19 cellular contexts compared by ENCODE assay signal in genomic region chr11:76638267-76639197, GRCh38. TPM values are rescaled to one million over a fixed set of nuclear protein-coding genes. Genes with fewer than 3 reads are reported as not detected.
A peak's percentile ranks its signal among the peaks of the same experiment; 100 is the strongest.
DNase-seq lines count a peak whose midpoint lies in the region; ATAC-seq, FAIRE-seq and TF ChIP-seq lines count a peak whose summit lies in the region.
"Had no signal": no experiment of that assay in that cellular context is flagged by ENCODE, and none has a peak within 500 bp of the region (broad histone marks: within the 10 kb centered on the region; RNA-seq: fewer than 3 reads in every experiment).

No MANE protein-coding gene starts in this region.

- ATAC-seq in activated naive CD4-positive, alpha-beta T cell treated with anti-CD3 and anti-CD28 coated beads, Interleukin-2, amount 50 U/mL, for 72 hours = no peak
- ATAC-seq in HepG2 (0 out of 3 replicates have a peak, but pooled peaks have one; percentile 31), upper lobe of left lung (ENCODE audit: low FRiP score in 2 of 2) (no peak), SK-N-SH treated with all-trans-retinoic acid at 6 μM for 48 hours (no peak), GM18858 (IDR thresholded peaks at IDR 0.05; ENCODE audit: unreplicated experiment) (no peak)
- ATAC-seq: left colon had no signal

- no peak overlapping the region for H3K4me2 ChIP-seq in HepG2 (ENCODE audit: low read depth, low read length)

- in situ Hi-C loops in HepG2 (cut with HindIII; ENCODE audit: extremely low pct_ligation_motif_present, low pct_unique_long_range_greater_than_20kb) = no loop called here

- H3K4me3 Mint-ChIP-seq in activated naive CD4-positive, alpha-beta T cell treated with anti-CD3 and anti-CD28 coated beads, Interleukin-2, amount 10 ng/mL, durations not matched to agents 7 days and 5 days = no peak overlapping the region
- H3K4me3 Mint-ChIP-seq: activated CD4-positive, alpha-beta T cell treated with anti-CD3 and anti-CD28 coated beads, Interleukin-2, amount 10 ng/mL, durations not matched to agents 24 days and 14 days; activated naive CD4-positive, alpha-beta T cell treated with anti-CD3 and anti-CD28 coated beads for 36 hours had no signal

- DNase-seq in activated naive CD4-positive, alpha-beta T cell treated with anti-CD3 and anti-CD28 coated beads, Interleukin-2, amount 10 ng/mL, durations not matched to agents 7 days and 5 days = peak; percentile 12
- DNase-seq in activated naive CD4-positive, alpha-beta T cell treated with anti-CD3 and anti-CD28 coated beads, Interleukin-2, amount 50 U/mL, for 72 hours (ENCODE audit: low spot score in 2 of 2) = no peak
- DNase-seq in Peyer's patch = peak; percentile 3 to 30 (median 16)
- DNase-seq in HepG2 (ENCODE audit: low spot score) = no peak
- DNase-seq in upper lobe of left lung = no peak
- no peak for DNase-seq in SW 1271 (lab: John Stamatoyannopoulos, UW)
- DNase-seq: activated CD4-positive, alpha-beta T cell treated with anti-CD3 and anti-CD28 coated beads, Interleukin-2, amount 10 ng/mL, durations not matched to agents 24 days and 14 days; activated naive CD4-positive, alpha-beta T cell treated with anti-CD3 and anti-CD28 coated beads for 36 hours; activated T-cell treated with anti-CD3 and anti-CD28 coated beads for 4 hours; NCI-H1417 treated with DMSO at 0.1 percent for 48 hours; stimulated activated CD4-positive, alpha-beta T cell treated with anti-CD3 and anti-CD28 coated beads, Interleukin-4, amount 100 ng/mL, for 24 hours had no signal

- no peaks in the 10 kb centered on the region for H3K9me3 Mint-ChIP-seq in activated naive CD4-positive, alpha-beta T cell treated with anti-CD3 and anti-CD28 coated beads, Interleukin-2, amount 10 ng/mL, durations not matched to agents 7 days and 5 days
- no peaks in the 10 kb centered on the region for H3K9me3 Mint-ChIP-seq in activated naive CD4-positive, alpha-beta T cell treated with anti-CD3 and anti-CD28 coated beads, Interleukin-2, amount 50 U/mL, for 72 hours
- H3K9me3 Mint-ChIP-seq: activated CD4-positive, alpha-beta T cell treated with anti-CD3 and anti-CD28 coated beads, Interleukin-2, amount 10 ng/mL, durations not matched to agents 24 days and 14 days; activated naive CD4-positive, alpha-beta T cell treated with anti-CD3 and anti-CD28 coated beads for 36 hours had no signal

- WGBS in HepG2 (ENCODE audit: low lambda C conversion rate) = 20% methylated on average over 8 of the region's 11 CpGs
- WGBS in upper lobe of left lung, 2 donors = 85 to 93% methylated on average over 11 of the region's 11 CpGs

- H4K20me1 ChIP-seq in HepG2 (ENCODE audit: insufficient read depth, low read length) = no peaks in the 10 kb centered on the region

- no peak for TF ChIP-seq RAD21 in HepG2 (CRISPR knock-in tag; IDR thresholded peaks at IDR 0.05)

- H3K9ac ChIP-seq in HepG2 (ENCODE audit: insufficient read depth, low read depth, low read length) = no peak overlapping the region

- TF ChIP-seq EP300 in HepG2 (IDR thresholded peaks at IDR 0.05; ENCODE audit: low read depth in 2 of 2, low read length in 2 of 2) (no peak), HepG2 (CRISPR knock-in tag; IDR thresholded peaks at IDR 0.05; ENCODE audit: borderline replicate concordance) (no peak), upper lobe of left lung (IDR thresholded peaks at IDR 0.05) (no peak)

- no peaks in the 10 kb centered on the region for H3K36me3 ChIP-seq in Peyer's patch
- no peaks in the 10 kb centered on the region for H3K36me3 ChIP-seq in HepG2 (replicated peaks in 1 of 2; ENCODE audit: control insufficient read depth in 1 of 2, insufficient read depth in 2 of 2, low read length in 2 of 2)
- H3K36me3 ChIP-seq in upper lobe of left lung = no peaks in the 10 kb centered on the region

- peaks cover 8% of the 10 kb centered on the region for H3K4me1 Mint-ChIP-seq in activated naive CD4-positive, alpha-beta T cell treated with anti-CD3 and anti-CD28 coated beads, Interleukin-2, amount 10 ng/mL, durations not matched to agents 7 days and 5 days

- CTCF ChIA-PET in activated naive CD4-positive, alpha-beta T cell treated with anti-CD3 and anti-CD28 coated beads, Interleukin-2, amount 10 ng/mL, durations not matched to agents 7 days and 5 days (lab: Charles Lee) = no interaction called here
- CTCF ChIA-PET in HepG2 (lab: Yijun Ruan, JAX; ENCODE audit: low intra/inter-chr PET ratio, low total read pairs) = no interaction called here

- no peaks in the 10 kb centered on the region for H3K36me3 Mint-ChIP-seq in activated naive CD4-positive, alpha-beta T cell treated with anti-CD3 and anti-CD28 coated beads, Interleukin-2, amount 10 ng/mL, durations not matched to agents 7 days and 5 days
- no peaks in the 10 kb centered on the region for H3K36me3 Mint-ChIP-seq in activated naive CD4-positive, alpha-beta T cell treated with anti-CD3 and anti-CD28 coated beads, Interleukin-2, amount 50 U/mL, for 72 hours

- H3K27ac ChIP-seq in Peyer's patch (no peak overlapping the region), HepG2 (ENCODE audit: extremely low read length, insufficient read depth, low read length) (no peak overlapping the region), upper lobe of left lung (peak overlapping the region; percentile 7 to 85 (median 42))
- H3K27ac ChIP-seq: C4-2B had no signal

- H3K27me3 ChIP-seq in Peyer's patch (no peaks in the 10 kb centered on the region), HepG2 (ENCODE audit: control insufficient read depth in 1 of 2, insufficient read depth in 2 of 2, low read length in 2 of 2) (peaks cover 6 to 52% of the 10 kb centered on the region in 2 experiments), upper lobe of left lung (no peaks in the 10 kb centered on the region)

- H3K4me1 ChIP-seq in Peyer's patch = peaks cover 0 to 16% (median 2%) of the 10 kb centered on the region in 4 donors
- no peaks in the 10 kb centered on the region for H3K4me1 ChIP-seq in HepG2 (ENCODE audit: insufficient read depth, low read length)
- H3K4me1 ChIP-seq in upper lobe of left lung = peaks cover 18 to 26% (median 25%) of the 10 kb centered on the region in 4 donors

- H3K27me3 Mint-ChIP-seq in activated naive CD4-positive, alpha-beta T cell treated with anti-CD3 and anti-CD28 coated beads, Interleukin-2, amount 10 ng/mL, durations not matched to agents 7 days and 5 days = peaks cover 72% of the 10 kb centered on the region

- intact Hi-C loops in HepG2 (cut with micrococcal nuclease; ENCODE audit: unreplicated experiment) = no loop called here

- TF ChIP-seq CTCF in Peyer's patch (IDR thresholded peaks at IDR 0.05) = no peak
- TF ChIP-seq CTCF in HepG2 (CRISPR knock-in tag; IDR thresholded peaks at IDR 0.05) = no peak
- no peak for TF ChIP-seq CTCF in upper lobe of left lung (IDR thresholded peaks at IDR 0.05)

- BruUV-seq in HepG2 (replicated peaks; lab: Mats Ljungman, UMichigan) = no TSS peak

- POLR2A ChIA-PET in HepG2 (lab: Yijun Ruan, JAX) = no interaction called here

- H3K4me3 ChIP-seq in Peyer's patch (no peak overlapping the region), HepG2 (replicated peaks in 1 of 3; ENCODE audit: insufficient read depth in 1 of 3, low read depth in 2 of 3, low read length in 3 of 3) (no peak overlapping the region), upper lobe of left lung (no peak overlapping the region)

- no peaks in the 10 kb centered on the region for H3K79me2 ChIP-seq in HepG2 (ENCODE audit: insufficient read depth, low read length)

- H3K27ac Mint-ChIP-seq in activated naive CD4-positive, alpha-beta T cell treated with anti-CD3 and anti-CD28 coated beads, Interleukin-2, amount 10 ng/mL, durations not matched to agents 7 days and 5 days = peak overlapping the region; percentile 29
- H3K27ac Mint-ChIP-seq in activated naive CD4-positive, alpha-beta T cell treated with anti-CD3 and anti-CD28 coated beads, Interleukin-2, amount 50 U/mL, for 72 hours = peak overlapping the region in 1 of 2 donors; percentile 56
- H3K27ac Mint-ChIP-seq: activated CD4-positive, alpha-beta T cell treated with anti-CD3 and anti-CD28 coated beads, Interleukin-2, amount 10 ng/mL, durations not matched to agents 24 days and 14 days; activated naive CD4-positive, alpha-beta T cell treated with anti-CD3 and anti-CD28 coated beads for 36 hours had no signal

- FAIRE-seq in HepG2 (lab: Jason Lieb, UNC) = no peak
- FAIRE-seq: astrocyte, TTC549 had no signal

- H3K9me3 ChIP-seq in Peyer's patch (no peaks in the 10 kb centered on the region), HepG2 (ENCODE audit: low read length) (no peaks in the 10 kb centered on the region), upper lobe of left lung (no peaks in the 10 kb centered on the region)

- no peak overlapping the region for H2AFZ ChIP-seq in HepG2 (ENCODE audit: low read length)

- no peak for TF ChIP-seq POLR2A in Peyer's patch (IDR thresholded peaks at IDR 0.05)
- no peak for TF ChIP-seq POLR2A in HepG2 (IDR thresholded peaks at IDR 0.05; ENCODE audit: insufficient read depth in 1 of 2, low read depth in 2 of 2, low read length in 2 of 2)
- TF ChIP-seq POLR2A in upper lobe of left lung (IDR thresholded peaks at IDR 0.05) = no peak

RNA-seq across cellular contexts. Expression of gene LRRC32, which starts 32.0 kb away (rescaled TPM):
- total RNA-seq in activated naive CD4-positive, alpha-beta T cell treated with anti-CD3 and anti-CD28 coated beads, Interleukin-2, amount 50 U/mL, for 72 hours = under 1 TPM; 0.30 to 0.43 TPM
- total RNA-seq in Peyer's patch (10 to 100 TPM in 3 of 4 donors, 1 to 10 TPM in 1; 4.0 to 36.7 (median 23.0) TPM), HepG2 (2016; rRNA removed; fragmentation: Illumina TruSeq; extraction: Trizol) (not detected in 2 replicates), upper lobe of left lung (100 to 1,000 TPM in 1 of 6 donors, 10 to 100 TPM in 5; 41.3 to 118 (median 60.3) TPM)
- total RNA-seq in HepG2 (2016; cell fraction: cytosol; rRNA removed; fragmentation: Illumina TruSeq; extraction: Trizol; ENCODE audit: low read depth) = not detected in 2 replicates
- total RNA-seq in HepG2 (2016; cell fraction: insoluble cytoplasmic fraction; rRNA removed; fragmentation: Illumina TruSeq; extraction: Trizol) = not detected in 2 replicates
- not detected in 2 replicates for total RNA-seq in HepG2 (2016; cell fraction: membrane; rRNA removed; fragmentation: Illumina TruSeq; extraction: Trizol)
- not detected in 2 replicates for total RNA-seq in HepG2 (2016; cell fraction: nucleus; rRNA removed; fragmentation: Illumina TruSeq; extraction: Trizol)
- polyA plus RNA-seq in HepG2 (2011; rRNA removed) = 0.07 and 0.12 TPM in 2 replicates
- not detected in 2 replicates for polyA plus RNA-seq in HepG2 (2011; cell fraction: cytosol; rRNA removed)
- polyA plus RNA-seq in HepG2 (2011; cell fraction: nucleus; rRNA removed) = 0.03 TPM in 1 of 2 replicates, not detected in the other
- 0.07 TPM in 1 of 2 replicates, not detected in the other for polyA plus RNA-seq in HepG2 (2012)
- polyA plus RNA-seq in HepG2 (2016; cell fraction: cytosol; fragmentation: Illumina TruSeq; extraction: Trizol; ENCODE audit: low read depth) = not detected in 2 replicates
- polyA plus RNA-seq in HepG2 (2016; cell fraction: insoluble cytoplasmic fraction; fragmentation: Illumina TruSeq; extraction: Trizol; ENCODE audit: low read depth) = not detected in 2 replicates
- not detected in 2 replicates for polyA plus RNA-seq in HepG2 (2016; cell fraction: membrane; fragmentation: Illumina TruSeq; extraction: Trizol; ENCODE audit: low read depth)
- polyA plus RNA-seq in HepG2 (2016; cell fraction: nucleus; fragmentation: Illumina TruSeq; extraction: Trizol; ENCODE audit: insufficient read depth, low read depth) = not detected in 2 replicates
- polyA minus RNA-seq in HepG2 (2011; rRNA and poly(A)+ RNA removed; ENCODE audit: low replicate concordance) = 1.6 TPM in 1 of 2 replicates, not detected in the other
- polyA minus RNA-seq in HepG2 (2011; cell fraction: cytosol; rRNA and poly(A)+ RNA removed) = not detected in 2 replicates
- polyA minus RNA-seq in HepG2 (2011; cell fraction: nucleus; rRNA and poly(A)+ RNA removed) = not detected in 2 replicates
- total RNA-seq: A673 had no signal
- polyA plus RNA-seq: neural cell had no signal

Comparison
In these comparisons a context has a peak if more than half of its experiments do, and no peak if none do; other contexts are left out.
1. DNase-seq: peak in activated naive CD4-positive, alpha-beta T cell treated with anti-CD3 and anti-CD28 coated beads, Interleukin-2, amount 10 ng/mL, durations not matched to agents 7 days and 5 days (single experiment) and Peyer's patch (3 of 3); none in activated naive CD4-positive, alpha-beta T cell treated with anti-CD3 and anti-CD28 coated beads, Interleukin-2, amount 50 U/mL, for 72 hours (0 of 2), HepG2 (single experiment), upper lobe of left lung (0 of 2) and SW 1271 (0 of 2).
2. H3K27ac ChIP-seq: peak in upper lobe of left lung (4 of 4); none in Peyer's patch (0 of 4) and HepG2 (single experiment).